Comparison of ENCODE assay signal across 9 cellular contexts in genomic region chr1:167533851-167534300, GRCh38. TPM values are rescaled to one million over a fixed set of nuclear protein-coding genes. Genes with fewer than 3 reads are reported as not detected.
A peak's percentile ranks its signal among the peaks of the same experiment; 100 is the strongest.
DNase-seq lines count a peak whose midpoint lies in the region; ATAC-seq, FAIRE-seq and TF ChIP-seq lines count a peak whose summit lies in the region.
"Had no signal": no experiment of that assay in that cellular context is flagged by ENCODE, and none has a peak within 500 bp of the region (broad histone marks: within the 10 kb centered on the region; RNA-seq: fewer than 3 reads in every experiment).

No MANE protein-coding gene starts in this region.

- H3K9ac ChIP-seq in liver (ENCODE audit: low read depth in 1 of 2, low read length in 2 of 2) = no peak overlapping the region

- H3K36me3 ChIP-seq in liver (ENCODE audit: control insufficient read depth in 4 of 4, insufficient read depth in 3 of 4, low read depth in 1 of 4, low read length in 3 of 4) = no peaks in the 10 kb centered on the region

- H3K27ac ChIP-seq in liver (ENCODE audit: low read depth in 1 of 2, low read length in 2 of 2) = no peak overlapping the region

- peak; percentile 89 for TF ChIP-seq CTCF in liver (IDR thresholded peaks at IDR 0.05; ENCODE audit: low read depth, low read length, missing input control)

- peak; percentile 76 for ATAC-seq in HG03108 (IDR thresholded peaks at IDR 0.05; ENCODE audit: unreplicated experiment)
- no peak for ATAC-seq in GM19324 (IDR thresholded peaks at IDR 0.05; ENCODE audit: low FRiP score, unreplicated experiment)

- FAIRE-seq in G401.6 (lab: Jason Lieb, UNC) = peak; percentile 93
- FAIRE-seq: colon had no signal

- H3K9me3 ChIP-seq in liver (ENCODE audit: control insufficient read depth in 4 of 4, low read length in 3 of 4) = no peaks in the 10 kb centered on the region

- no peak overlapping the region for H3K4me3 ChIP-seq in liver (ENCODE audit: low read depth in 1 of 3, low read length in 3 of 3)

- H3K27me3 ChIP-seq in liver (ENCODE audit: control insufficient read depth in 4 of 4, insufficient read depth in 4 of 4, low read length in 3 of 4) = no peaks in the 10 kb centered on the region

- peak; percentile 70 to 85 for DNase-seq in NCI-H524 (lab: John Stamatoyannopoulos, UW)
- peak; percentile 75 for DNase-seq in activated CD4-positive, alpha-beta T cell treated with anti-CD3 and anti-CD28 coated beads for 48 hours
- DNase-seq in dermis blood vessel endothelial cell = peak; percentile 79
- DNase-seq in stimulated activated CD8-positive, alpha-beta memory T cell treated with anti-CD3 and anti-CD28 coated beads, Interleukin-15, amount 100 ng/mL, for 1 hour (ENCODE audit: low read depth) = peak; percentile 49

- peak; percentile 87 to 90 for TF ChIP-seq RAD21 in liver (IDR thresholded peaks at IDR 0.05)

- peaks cover 0 to 34% (median 26%) of the 10 kb centered on the region in 4 donors for H3K4me1 ChIP-seq in liver (ENCODE audit: control insufficient read depth in 4 of 4, insufficient read depth in 4 of 4, low read length in 3 of 4)

- 10% methylated on average over 8 of the region's 8 CpGs for WGBS in liver

TF ChIP-seq in liver, 16 proteins besides CTCF, POLR2A, EP300 and RAD21:
- TF ChIP-seq JUND (IDR thresholded peaks at IDR 0.05) = no peak
- no peak for TF ChIP-seq NR2F2 (IDR thresholded peaks at IDR 0.05)
- no peak for TF ChIP-seq SP1 (IDR thresholded peaks at IDR 0.05)
- no peak for TF ChIP-seq FOXA2 (IDR thresholded peaks at IDR 0.05)
- no peak for TF ChIP-seq YY1 (IDR thresholded peaks at IDR 0.05)
- no peak for TF ChIP-seq EGR1 (IDR thresholded peaks at IDR 0.05; ENCODE audit: low read depth in 2 of 2)
- TF ChIP-seq, protein P1, sequence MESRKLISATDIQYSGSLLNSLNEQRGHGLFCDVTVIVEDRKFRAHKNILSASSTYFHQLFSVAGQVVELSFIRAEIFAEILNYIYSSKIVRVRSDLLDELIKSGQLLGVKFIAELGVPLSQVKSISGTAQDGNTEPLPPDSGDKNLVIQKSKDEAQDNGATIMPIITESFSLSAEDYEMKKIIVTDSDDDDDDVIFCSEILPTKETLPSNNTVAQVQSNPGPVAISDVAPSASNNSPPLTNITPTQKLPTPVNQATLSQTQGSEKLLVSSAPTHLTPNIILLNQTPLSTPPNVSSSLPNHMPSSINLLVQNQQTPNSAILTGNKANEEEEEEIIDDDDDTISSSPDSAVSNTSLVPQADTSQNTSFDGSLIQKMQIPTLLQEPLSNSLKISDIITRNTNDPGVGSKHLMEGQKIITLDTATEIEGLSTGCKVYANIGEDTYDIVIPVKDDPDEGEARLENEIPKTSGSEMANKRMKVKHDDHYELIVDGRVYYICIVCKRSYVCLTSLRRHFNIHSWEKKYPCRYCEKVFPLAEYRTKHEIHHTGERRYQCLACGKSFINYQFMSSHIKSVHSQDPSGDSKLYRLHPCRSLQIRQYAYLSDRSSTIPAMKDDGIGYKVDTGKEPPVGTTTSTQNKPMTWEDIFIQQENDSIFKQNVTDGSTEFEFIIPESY (IDR thresholded peaks at IDR 0.05) = no peak
- TF ChIP-seq MAX (IDR thresholded peaks at IDR 0.05) = no peak
- no peak for TF ChIP-seq REST (IDR thresholded peaks at IDR 0.05)
- no peak for TF ChIP-seq TAF1 (conservative IDR thresholded peaks at IDR 0.05)
- no peak for TF ChIP-seq FOXA1 (IDR thresholded peaks at IDR 0.05)
- no peak for TF ChIP-seq HNF4A (conservative IDR thresholded peaks at IDR 0.05)
- TF ChIP-seq RXRA (IDR thresholded peaks at IDR 0.05) = no peak
TF ChIP-seq in liver: peak in this region for 0.

RNA-seq across cellular contexts. Expression of gene CD247, which starts 15.5 kb away (rescaled TPM):
- total RNA-seq in dermis blood vessel endothelial cell (0.09 TPM in 1 of 2 replicates, not detected in the other), liver (1 to 10 TPM; 2.1 to 2.2 TPM)
- polyA plus RNA-seq in liver = 1 to 10 TPM in 1 of 2 donors, under 1 TPM in 1; 0.61 to 1.2 TPM

RNA-seq across cellular contexts. Expression of gene CREG1, which starts 19.7 kb away (rescaled TPM):
- 58.1 and 71.5 TPM in 2 replicates for total RNA-seq in dermis blood vessel endothelial cell
- 100 to 1,000 TPM in 1 of 2 donors, 10 to 100 TPM in 1; 91.3 to 100 TPM for total RNA-seq in liver
- polyA plus RNA-seq in liver = 100 to 1,000 TPM in 1 of 2 donors, 10 to 100 TPM in 1; 86.8 to 123 TPM
